ENCODE assay signal across 19 cellular contexts in genomic region chr15:69576948-69577351, GRCh38.
DNase-seq lines count a peak whose midpoint lies in the region; ATAC-seq, FAIRE-seq and TF ChIP-seq lines count a peak whose summit lies in the region.
"Had no signal": no experiment of that assay in that cellular context is flagged by ENCODE, and none has a peak within 500 bp of the region (broad histone marks: within the 10 kb centered on the region; RNA-seq: fewer than 3 reads in every experiment).

No MANE protein-coding gene starts in this region.

- ATAC-seq in CD4-positive, alpha-beta T cell (ENCODE audit: poor library complexity) = peak; percentile 24
- ATAC-seq in GM21529 (IDR thresholded peaks at IDR 0.05; ENCODE audit: unreplicated experiment) (no peak), GM19463 (IDR thresholded peaks at IDR 0.05; ENCODE audit: unreplicated experiment) (no peak)

- no peak overlapping the region for H3K9ac ChIP-seq in kidney (ENCODE audit: low read length in 2 of 2)
- H3K9ac ChIP-seq: KMS-11 had no signal

- H3K36me3 ChIP-seq in kidney (ENCODE audit: control insufficient read depth in 1 of 2, insufficient read depth in 2 of 2, low read length in 2 of 2) = no peaks in the 10 kb centered on the region
- H3K36me3 ChIP-seq: adrenal gland, prostate gland, spleen, thyroid gland had no signal

- H3K27ac Mint-ChIP-seq in CD4-positive, alpha-beta T cell = no peak overlapping the region

- H3K9me3 Mint-ChIP-seq in CD4-positive, alpha-beta T cell = no peaks in the 10 kb centered on the region
- H3K9me3 Mint-ChIP-seq: central memory CD8-positive, alpha-beta T cell; naive thymus-derived CD8-positive, alpha-beta T cell had no signal

- intact Hi-C loops in CD4-positive, alpha-beta T cell (cut with DNase I, micrococcal nuclease) = loop anchor here (1.0 to 10.0 kb wide), 9 partner anchors 145 to 1008 kb away; partner anchors contain the start of gene TLE3 (in 1 of the 2)
- intact Hi-C loops in kidney (cut with DNase I) = no loop called here

- TF ChIP-seq CTCF in CD4-positive, alpha-beta T cell (IDR thresholded peaks at IDR 0.05) = no peak
- no peak for TF ChIP-seq CTCF in kidney (IDR thresholded peaks at IDR 0.05; ENCODE audit: borderline replicate concordance, extremely low read depth, insufficient read depth)

- H3K4me1 Mint-ChIP-seq in CD4-positive, alpha-beta T cell (ENCODE audit: low read depth) = peaks cover 33% of the 10 kb centered on the region

- CTCF ChIA-PET in CD4-positive, alpha-beta T cell (lab: Charles Lee) = interaction anchor here (1.5 kb wide), 1 partner anchor 102 kb away, joined by 3 read pairs; no protein-coding TSS in a partner anchor

- no peak overlapping the region for H3K4me3 Mint-ChIP-seq in CD4-positive, alpha-beta T cell
- H3K4me3 Mint-ChIP-seq: central memory CD8-positive, alpha-beta T cell; naive thymus-derived CD8-positive, alpha-beta T cell had no signal

- H3K27me3 Mint-ChIP-seq in CD4-positive, alpha-beta T cell = no peaks in the 10 kb centered on the region
- H3K27me3 Mint-ChIP-seq: central memory CD8-positive, alpha-beta T cell had no signal

- no peaks in the 10 kb centered on the region for H3K36me3 Mint-ChIP-seq in CD4-positive, alpha-beta T cell (ENCODE audit: low read depth)
- H3K36me3 Mint-ChIP-seq: naive thymus-derived CD8-positive, alpha-beta T cell had no signal

- no peak overlapping the region for H3K4me3 ChIP-seq in kidney (ENCODE audit: low read length in 2 of 2)
- H3K4me3 ChIP-seq: adrenal gland, prostate gland, spleen, thyroid gland had no signal

- POLR2A ChIA-PET in CD4-positive, alpha-beta T cell (lab: Charles Lee) = interaction anchor here (1.1 to 1.3 kb wide), 2 partner anchors 144 to 521 kb away, joined by 3 read pairs; partner anchors contain the start of gene TLE3

- no peaks in the 10 kb centered on the region for H3K9me3 ChIP-seq in CD4-positive, alpha-beta T cell (ENCODE audit: control insufficient read depth, low read length)
- H3K9me3 ChIP-seq in kidney (ENCODE audit: control insufficient read depth in 1 of 2, low read length in 2 of 2) = no peaks in the 10 kb centered on the region
- H3K9me3 ChIP-seq: adrenal gland, prostate gland, spleen, thyroid gland had no signal

- H3K27me3 ChIP-seq in CD4-positive, alpha-beta T cell (ENCODE audit: control insufficient read depth, insufficient read depth, low read length) = no peaks in the 10 kb centered on the region
- H3K27me3 ChIP-seq: adrenal gland, thyroid gland had no signal

- H3K4me1 ChIP-seq in kidney (ENCODE audit: control insufficient read depth in 1 of 2, insufficient read depth in 1 of 2, low read depth in 1 of 2, low read length in 2 of 2) = peaks cover 10 to 11% of the 10 kb centered on the region in 2 donors

- peak in 1 of 10 experiments; percentile 18 for DNase-seq in CD4-positive, alpha-beta T cell
- peak; percentile 6 for DNase-seq in DMS79 (lab: John Stamatoyannopoulos, UW)
- peak; percentile 30 for DNase-seq in NCI-H748 treated with DMSO at 0.1 percent for 48 hours (lab: John Stamatoyannopoulos, UW)
- peak; percentile 34 for DNase-seq in kidney
- no peak for DNase-seq in HUDEP-2 (lab: John Stamatoyannopoulos, UW; ENCODE audit: unreplicated experiment in 76 of 76)
- DNase-seq: adrenal gland; DMS153; effector CD4-positive, alpha-beta T cell; naive thymus-derived CD8-positive, alpha-beta T cell; NCI-H1105; NCI-H2227 treated with DMSO at 0.1 percent for 48 hours; spleen; thyroid gland had no signal

- no peak overlapping the region for H3K27ac ChIP-seq in CD4-positive, alpha-beta T cell (ENCODE audit: low read depth, low read length)
- H3K27ac ChIP-seq in kidney (ENCODE audit: low read depth in 2 of 2, low read length in 2 of 2) = no peak overlapping the region
- H3K27ac ChIP-seq: adrenal gland, KMS-11, prostate gland, spleen, thyroid gland had no signal

- no peak for FAIRE-seq in kidney (lab: Jason Lieb, UNC)
- FAIRE-seq: H1 had no signal

Comparison
In these comparisons a context has a peak if more than half of its experiments do, and no peak if none do; other contexts are left out.
1. DNase-seq: peak in DMS79 (single experiment), NCI-H748 treated with DMSO at 0.1 percent for 48 hours (single experiment) and kidney (single experiment); none in HUDEP-2 (0 of 76).